In the genomic region with DNA sequence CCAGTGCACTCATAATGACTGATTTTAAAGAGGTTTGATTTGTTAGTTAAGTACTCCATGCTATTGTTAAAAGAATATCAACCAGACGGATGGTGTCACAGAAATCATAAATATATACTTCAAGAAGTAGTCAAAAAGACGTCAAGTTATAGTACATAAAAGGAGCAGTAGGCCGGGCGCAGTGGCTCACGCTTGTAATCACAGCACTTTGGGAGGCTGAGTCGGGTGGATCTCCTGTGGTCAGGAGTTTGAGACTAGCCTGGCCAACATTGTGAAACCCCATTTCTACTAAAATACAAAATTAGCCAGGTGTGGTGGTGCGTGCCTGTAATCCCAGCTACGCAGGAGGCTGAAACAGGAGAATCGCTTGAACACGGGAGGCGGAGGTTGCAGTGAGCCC, we compare ENCODE assay signal across 23 cellular contexts.
"Had no signal": no experiment of that assay in that cellular context is flagged by ENCODE, and none has a peak within 500 bp of the region (broad histone marks: within the 10 kb centered on the region; RNA-seq: fewer than 3 reads in every experiment).

No MANE protein-coding gene starts in this region.

- DNase-seq: colonic mucosa; cortex of kidney; effector CD8-positive, alpha-beta T cell; effector memory CD8-positive, alpha-beta T cell; endodermal cell; erythroblast; esophagus squamous epithelium; foreskin fibroblast; foreskin melanocyte; gastrocnemius medialis; glutamatergic neuron; head of caudate nucleus; heart right ventricle; hippocampal formation; kidney glomerular epithelial cell; left colon; left ventricle myocardium inferior; lower lobe of right lung; mesenchymal stem cell; mucosa of descending colon; naive B cell had no signal

- ATAC-seq: effector memory CD8-positive, alpha-beta T cell; esophagus mucosa; gastrocnemius medialis; heart right ventricle; left colon; left lobe of liver; lower lobe of right lung; mucosa of descending colon had no signal
